Comparison of ENCODE assay signal across 10 cellular contexts in the genomic region with DNA sequence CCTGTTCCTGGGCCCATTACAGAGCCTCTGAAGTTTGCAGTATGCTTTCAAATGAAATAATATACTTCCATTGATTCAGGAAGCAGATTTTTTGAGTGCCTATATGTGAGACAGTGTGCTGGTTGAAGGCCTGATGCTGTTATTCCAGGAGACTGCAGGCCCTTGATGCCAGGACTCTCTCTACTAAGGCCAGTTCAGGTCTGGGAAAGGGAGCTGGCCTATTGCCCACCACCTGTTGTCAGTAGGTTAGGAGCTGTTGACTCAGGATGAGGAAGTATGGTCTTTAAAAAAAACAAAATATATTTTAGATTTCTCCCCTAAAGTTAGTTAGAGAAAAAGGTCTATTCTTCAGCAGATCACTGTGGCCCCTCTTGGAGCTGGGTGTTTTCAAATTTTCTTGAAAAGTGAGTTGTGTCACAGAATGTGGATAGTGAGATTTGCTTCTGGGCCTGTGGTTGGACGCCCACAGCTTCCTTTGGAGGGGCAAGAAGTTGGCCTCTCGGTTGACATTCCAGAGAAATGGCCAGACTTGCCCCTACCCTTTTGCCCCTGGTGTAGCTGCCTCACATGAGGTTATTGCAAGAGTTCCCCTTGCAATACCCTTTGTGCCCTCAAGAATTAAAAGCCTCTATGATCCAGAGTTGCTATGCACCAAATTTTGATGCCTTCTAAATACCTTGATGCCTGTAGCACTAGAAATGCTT. TPM values are rescaled to one million over a fixed set of nuclear protein-coding genes. Genes with fewer than 3 reads are reported as not detected.
DNase-seq lines count a peak whose midpoint lies in the region; ATAC-seq and TF ChIP-seq lines count a peak whose summit lies in the region.
"Had no signal": no experiment of that assay in that cellular context is flagged by ENCODE, and none has a peak within 500 bp of the region (broad histone marks: within the 10 kb centered on the region; RNA-seq: fewer than 3 reads in every experiment).

No MANE protein-coding gene starts in this region.

- ATAC-seq in naive B cell (ENCODE audit: low read depth in 2 of 2) = no peak

- DNase-seq in CD1c-positive myeloid dendritic cell (ENCODE audit: extremely low spot score) (peak; percentile 29), GM12864 (ENCODE audit: low read depth) (no peak), naive B cell (no peak), NCI-H146 (lab: John Stamatoyannopoulos, UW) (no peak), GM03348 (ENCODE audit: low spot score) (no peak), NCI-H524 (lab: John Stamatoyannopoulos, UW) (no peak), ACHN (no peak)
- DNase-seq in activated T-helper 2 cell treated with anti-CD3 and anti-CD28 coated beads, Interferon-gamma antibody, Interleukin-2, Interleukin-4, amounts not matched to agents 10 μg/mL and 5 μg/mL and 100 μg/mL, durations not matched to agents 14 hours and 24 hours and 36 hours (ENCODE audit: low spot score) = no peak
- DNase-seq: activated gamma-delta T cell treated with Interleukin-2 at 50 U/mL for 16 hours, NCI-H510A had no signal

- intact Hi-C loops in activated T-helper 2 cell treated with anti-CD3 and anti-CD28 coated beads, Interferon-gamma antibody, Interleukin-2, Interleukin-4, amounts not matched to agents 10 μg/mL and 5 μg/mL and 100 μg/mL, durations not matched to agents 14 hours and 24 hours and 36 hours (cut with micrococcal nuclease) = loop anchor here (1.0 kb wide), 1 partner anchor 134 kb away; no protein-coding TSS in a partner anchor

- TF ChIP-seq CTCF in GM12864 (IDR thresholded peaks at IDR 0.05; ENCODE audit: low read depth, low read length, missing control alignments) = peak; percentile 15

- no peak overlapping the region for H3K4me3 Mint-ChIP-seq in activated T-helper 2 cell treated with anti-CD3 and anti-CD28 coated beads, Interferon-gamma antibody, Interleukin-2, Interleukin-4, amounts not matched to agents 10 μg/mL and 5 μg/mL and 100 μg/mL, durations not matched to agents 14 hours and 24 hours and 36 hours (ENCODE audit: low read depth)
- peak overlapping the region in 6 of 8 donors; percentile 15 to 79 (median 41) for H3K4me3 Mint-ChIP-seq in naive B cell

- peaks cover 39% of the 10 kb centered on the region for H3K36me3 Mint-ChIP-seq in activated T-helper 2 cell treated with anti-CD3 and anti-CD28 coated beads, Interferon-gamma antibody, Interleukin-2, Interleukin-4, amounts not matched to agents 10 μg/mL and 5 μg/mL and 100 μg/mL, durations not matched to agents 14 hours and 24 hours and 36 hours (ENCODE audit: low read depth)
- no peaks in the 10 kb centered on the region for H3K36me3 Mint-ChIP-seq in naive B cell

- no peaks in the 10 kb centered on the region for H3K9me3 Mint-ChIP-seq in activated T-helper 2 cell treated with anti-CD3 and anti-CD28 coated beads, Interferon-gamma antibody, Interleukin-2, Interleukin-4, amounts not matched to agents 10 μg/mL and 5 μg/mL and 100 μg/mL, durations not matched to agents 14 hours and 24 hours and 36 hours
- no peaks in the 10 kb centered on the region for H3K9me3 Mint-ChIP-seq in naive B cell

- in situ Hi-C loops in ACHN (cut with HindIII; ENCODE audit: low pct_ligation_motif_present, low pct_unique_long_range_greater_than_20kb, low sequenced_read_pairs) = no loop called here

- H3K27me3 Mint-ChIP-seq in activated T-helper 2 cell treated with anti-CD3 and anti-CD28 coated beads, Interferon-gamma antibody, Interleukin-2, Interleukin-4, amounts not matched to agents 10 μg/mL and 5 μg/mL and 100 μg/mL, durations not matched to agents 14 hours and 24 hours and 36 hours (ENCODE audit: low read depth) = no peaks in the 10 kb centered on the region
- no peaks in the 10 kb centered on the region for H3K27me3 Mint-ChIP-seq in naive B cell

- no peak overlapping the region for H3K4me3 ChIP-seq in GM12864 (ENCODE audit: low read depth, low read length)

- H3K27ac Mint-ChIP-seq in activated T-helper 2 cell treated with anti-CD3 and anti-CD28 coated beads, Interferon-gamma antibody, Interleukin-2, Interleukin-4, amounts not matched to agents 10 μg/mL and 5 μg/mL and 100 μg/mL, durations not matched to agents 14 hours and 24 hours and 36 hours = peak overlapping the region; percentile 85
- H3K27ac Mint-ChIP-seq in naive B cell = peak overlapping the region in 4 of 6 donors; percentile 42 to 90 (median 84)

- peaks cover 43% of the 10 kb centered on the region for H3K4me1 Mint-ChIP-seq in activated T-helper 2 cell treated with anti-CD3 and anti-CD28 coated beads, Interferon-gamma antibody, Interleukin-2, Interleukin-4, amounts not matched to agents 10 μg/mL and 5 μg/mL and 100 μg/mL, durations not matched to agents 14 hours and 24 hours and 36 hours (ENCODE audit: low read depth)
- H3K4me1 Mint-ChIP-seq in naive B cell = peaks cover 19 to 38% (median 34%) of the 10 kb centered on the region in 3 donors

RNA-seq across cellular contexts. Expression of gene ESRP2, which starts 7.9 kb away (rescaled TPM):
- total RNA-seq in activated T-helper 2 cell treated with anti-CD3 and anti-CD28 coated beads, Interferon-gamma antibody, Interleukin-2, Interleukin-4, amounts not matched to agents 10 μg/mL and 5 μg/mL and 100 μg/mL, durations not matched to agents 14 hours and 24 hours and 36 hours = 0.23 and 0.34 TPM in 2 replicates
- 1 to 10 TPM in 2 of 6 donors, under 1 TPM in 3, not detected in 1; 0.32 to 2.8 (median 0.87) TPM for polyA plus RNA-seq in naive B cell (ENCODE audit: low read depth in 6 of 6)

RNA-seq across cellular contexts. Expression of gene PLA2G15, which starts 17.2 kb away (rescaled TPM):
- 9.0 and 10.3 TPM in 2 replicates for total RNA-seq in activated T-helper 2 cell treated with anti-CD3 and anti-CD28 coated beads, Interferon-gamma antibody, Interleukin-2, Interleukin-4, amounts not matched to agents 10 μg/mL and 5 μg/mL and 100 μg/mL, durations not matched to agents 14 hours and 24 hours and 36 hours
- polyA plus RNA-seq in naive B cell (ENCODE audit: low read depth in 6 of 6) = 1 to 10 TPM in 5 of 6 donors, not detected in 1; 4.3 to 9.8 (median 5.8) TPM

RNA-seq across cellular contexts. Expression of gene SLC7A6, which starts 36.3 kb away (rescaled TPM):
- 107 and 108 TPM in 2 replicates for total RNA-seq in activated T-helper 2 cell treated with anti-CD3 and anti-CD28 coated beads, Interferon-gamma antibody, Interleukin-2, Interleukin-4, amounts not matched to agents 10 μg/mL and 5 μg/mL and 100 μg/mL, durations not matched to agents 14 hours and 24 hours and 36 hours
- polyA plus RNA-seq in naive B cell (ENCODE audit: low read depth in 6 of 6) = 10 to 100 TPM in 5 of 6 donors, 1 to 10 TPM in 1; 6.5 to 16.4 (median 13.5) TPM
